ENCODE assay signal across 20 cellular contexts in the genomic region with DNA sequence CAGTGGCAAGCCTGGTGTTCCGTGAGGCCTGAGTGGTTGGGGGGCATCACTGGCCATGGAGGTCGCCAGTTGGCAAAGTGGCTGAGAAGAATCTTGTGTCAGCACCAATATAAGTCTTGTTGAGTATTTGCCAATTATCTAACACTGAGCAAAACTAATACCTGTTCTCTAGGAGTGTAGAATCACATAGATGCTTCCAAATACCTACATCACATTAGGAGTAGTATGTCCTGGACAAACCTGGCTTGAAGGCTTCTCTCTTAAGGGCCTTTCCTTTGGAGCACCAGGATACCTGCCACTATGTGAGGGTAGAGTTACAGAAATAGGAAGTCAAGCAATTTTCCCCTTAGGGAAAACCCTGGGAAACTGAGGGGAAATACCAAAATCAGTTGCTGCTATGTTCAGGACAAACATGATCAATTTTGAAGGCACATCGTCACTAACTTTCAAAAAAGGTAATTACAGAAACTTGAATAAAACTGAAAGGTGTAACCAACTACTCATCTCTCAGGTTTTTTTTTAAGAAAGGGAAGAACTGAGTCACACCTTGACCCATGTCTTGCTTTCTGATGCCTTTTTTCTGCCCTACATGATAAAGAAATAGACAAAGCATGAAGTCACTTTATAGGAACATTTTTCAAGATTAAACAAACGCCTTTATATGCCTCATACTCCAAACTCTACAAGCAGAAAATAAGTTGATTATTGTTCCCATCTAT.
"Had no signal": no experiment of that assay in that cellular context is flagged by ENCODE, and none has a peak within 500 bp of the region (broad histone marks: within the 10 kb centered on the region; RNA-seq: fewer than 3 reads in every experiment).

No MANE protein-coding gene starts in this region.

- H3K27ac Mint-ChIP-seq: activated T-helper 1 cell treated with anti-CD3 and anti-CD28 coated beads, Interleukin-12 subunit alpha, Interleukin-12 subunit beta, Interleukin-2, Interleukin-4 antibody, amounts not matched to agents 30 ng/mL and 10 ng/mL and 1 ng/mL, durations not matched to agents 14 hours and 24 hours and 36 hours; memory B cell; nephron had no signal

- ATAC-seq: body of pancreas, heart left ventricle, psoas muscle had no signal

- H3K4me3 Mint-ChIP-seq: activated T-helper 1 cell treated with anti-CD3 and anti-CD28 coated beads, Interleukin-12 subunit alpha, Interleukin-12 subunit beta, Interleukin-2, Interleukin-4 antibody, amounts not matched to agents 30 ng/mL and 10 ng/mL and 1 ng/mL, durations not matched to agents 14 hours and 24 hours and 36 hours; memory B cell; nephron had no signal

- H3K27me3 ChIP-seq: body of pancreas, heart left ventricle, neutrophil, ovary, right atrium auricular region, spleen, suprapubic skin, tibial nerve had no signal

- H3K4me1 Mint-ChIP-seq: memory B cell had no signal

- H3K4me1 ChIP-seq: body of pancreas, psoas muscle, right atrium auricular region, spleen, suprapubic skin, tibial nerve had no signal

- H3K27ac ChIP-seq: body of pancreas, heart left ventricle, neutrophil, ovary, psoas muscle, right atrium auricular region, spleen, suprapubic skin, tibial nerve had no signal

- DNase-seq: activated CD4-positive, alpha-beta T cell treated with anti-CD3 and anti-CD28 coated beads for 48 hours; anterior cingulate cortex; body of pancreas; heart left ventricle; ovary; psoas muscle; spleen; stimulated activated CD4-positive, alpha-beta T cell treated with anti-CD3 and anti-CD28 coated beads, Interleukin-4, amount 100 ng/mL, for 1 hour; stimulated activated naive CD4-positive, alpha-beta T cell treated with Interleukin-2 at 50 U/mL for 16 hours; T-helper 1 cell had no signal

- H3K9me3 Mint-ChIP-seq: nephron had no signal

- H3K9me3 ChIP-seq: neutrophil, ovary, suprapubic skin had no signal

- H3K4me3 ChIP-seq: body of pancreas, heart left ventricle, ovary, psoas muscle, right atrium auricular region, spleen, suprapubic skin, tibial nerve had no signal

- FAIRE-seq: endometrium, islet of Langerhans, TTC549 had no signal

- H3K36me3 ChIP-seq: heart left ventricle, neutrophil, ovary, right atrium auricular region, spleen, suprapubic skin, tibial nerve had no signal
